26 cellular contexts compared by ENCODE assay signal in the genomic region with DNA sequence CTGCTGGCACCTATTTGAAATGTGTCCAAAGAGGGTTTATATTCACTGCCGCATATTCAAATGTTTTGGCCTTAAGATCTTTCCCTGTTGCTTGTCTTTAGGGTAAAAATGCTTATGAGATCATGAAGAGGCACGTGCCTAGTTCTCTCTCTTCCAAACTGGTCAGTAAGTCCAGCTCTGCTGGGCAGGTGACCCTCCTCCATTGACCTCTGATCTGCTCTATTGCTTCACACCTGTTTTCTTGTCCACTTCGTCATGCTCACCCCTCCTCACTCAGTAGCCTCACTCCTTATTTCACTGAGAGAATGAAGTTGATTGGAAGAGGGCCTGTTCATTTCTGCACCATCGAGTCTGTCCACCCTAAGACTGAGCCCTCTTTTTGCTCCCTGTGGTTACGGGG.
"Had no signal": no experiment of that assay in that cellular context is flagged by ENCODE, and none has a peak within 500 bp of the region (broad histone marks: within the 10 kb centered on the region; RNA-seq: fewer than 3 reads in every experiment).

No MANE protein-coding gene starts in this region.

- ATAC-seq: effector memory CD8-positive, alpha-beta T cell; left colon; left ventricle myocardium superior; lower lobe of right lung; natural killer cell; sciatic nerve; stimulated activated naive CD8-positive, alpha-beta T cell treated with anti-CD3 and anti-CD28 coated beads, Interleukin-15, amount 100 ng/mL, for 72 hours; upper lobe of right lung had no signal

- DNase-seq: cortex of kidney; effector memory CD8-positive, alpha-beta T cell; erythroblast; esophagus squamous epithelium; foreskin melanocyte; hypothalamus; immature natural killer cell; islet precursor cell; kidney glomerular epithelial cell; left colon; left ventricle myocardium superior; lower lobe of right lung; natural killer cell; stimulated activated CD4-positive, alpha-beta T cell treated with anti-CD3 and anti-CD28 coated beads, Interleukin-12 subunit alpha, Interleukin-12 subunit beta, amount 100 ng/mL, for 4 hours; stimulated activated CD4-positive, alpha-beta T cell treated with anti-CD3 and anti-CD28 coated beads, Interleukin-1b, Interleukin-23, amount 100 ng/mL, for 48 hours; stimulated activated CD4-positive, alpha-beta T cell treated with anti-CD3 and anti-CD28 coated beads, Interleukin-4, amount 100 ng/mL, for 1 hour; stimulated activated CD8-positive, alpha-beta memory T cell treated with anti-CD3 and anti-CD28 coated beads, Interleukin-4, amount 100 ng/mL, for 48 hours; stimulated activated naive CD4-positive, alpha-beta T cell; stimulated activated naive CD8-positive, alpha-beta T cell treated with anti-CD3 and anti-CD28 coated beads, Interleukin-15, amount 100 ng/mL, for 72 hours; transverse colon; upper lobe of right lung; uterus had no signal

- H3K36me3 ChIP-seq: esophagus squamous epithelium, lower lobe of right lung, suprapubic skin, transverse colon, upper lobe of right lung, uterus had no signal

- H3K27me3 ChIP-seq: esophagus squamous epithelium, suprapubic skin, transverse colon, upper lobe of right lung, uterus had no signal

- H3K9ac ChIP-seq: parathyroid adenoma had no signal

- H3K4me2 ChIP-seq: smooth muscle cell had no signal

- H3K27ac ChIP-seq: esophagus squamous epithelium, lower lobe of right lung, parathyroid adenoma, suprapubic skin, transverse colon, upper lobe of right lung, uterus had no signal

- H2AFZ ChIP-seq: parathyroid adenoma had no signal

- H3K9me3 ChIP-seq: esophagus squamous epithelium, lower lobe of right lung, suprapubic skin, transverse colon, upper lobe of right lung, uterus had no signal

- H3K4me3 ChIP-seq: esophagus squamous epithelium, lower lobe of right lung, smooth muscle cell, suprapubic skin, transverse colon, upper lobe of right lung, uterus had no signal

- H3K4me1 ChIP-seq: esophagus squamous epithelium, lower lobe of right lung, parathyroid adenoma, suprapubic skin, transverse colon, upper lobe of right lung, uterus had no signal
